Comparison of ENCODE assay signal across 12 cellular contexts in genomic region chr3:82087958-82088357, GRCh38.
DNase-seq lines count a peak whose midpoint lies in the region; ATAC-seq, FAIRE-seq and TF ChIP-seq lines count a peak whose summit lies in the region.
"Had no signal": no experiment of that assay in that cellular context is flagged by ENCODE, and none has a peak within 500 bp of the region (broad histone marks: within the 10 kb centered on the region; RNA-seq: fewer than 3 reads in every experiment).

No MANE protein-coding gene starts in this region.

- no peak overlapping the region for H3K4me3 ChIP-seq in BJ (ENCODE audit: low read depth, low read length)
- no peak overlapping the region for H3K4me3 ChIP-seq in PC-3 (ENCODE audit: low read length)
- no peak overlapping the region for H3K4me3 ChIP-seq in H1 (ENCODE audit: extremely low read depth in 1 of 4, insufficient read depth in 2 of 4, low read depth in 3 of 4, low read length in 4 of 4)
- H3K4me3 ChIP-seq in mesodermal cell (ENCODE audit: extremely low read depth, insufficient read depth, low read length, poor library complexity, severe bottlenecking) = no peak overlapping the region
- no peak overlapping the region for H3K4me3 ChIP-seq in Caco-2 (ENCODE audit: low read depth, low read length)
- H3K4me3 ChIP-seq: transverse colon had no signal

- H3F3A ChIP-seq in PC-3 (ENCODE audit: low read length, unreplicated experiment) = no peaks in the 10 kb centered on the region

- H4K20me1 ChIP-seq in PC-3 (ENCODE audit: low read length) (no peaks in the 10 kb centered on the region), H1 (replicated peaks in 1 of 2; ENCODE audit: control insufficient read depth in 1 of 2, insufficient read depth in 2 of 2, low read length in 2 of 2) (no peaks in the 10 kb centered on the region)

- ATAC-seq in PC-3 (peak; percentile 61), GM19463 (IDR thresholded peaks at IDR 0.05; ENCODE audit: unreplicated experiment) (no peak)

- H3K56ac ChIP-seq in H1 (replicated peaks; ENCODE audit: insufficient read length, low read depth, low read length) = no peak overlapping the region

- no peak overlapping the region for H2BK120ac ChIP-seq in H1 (replicated peaks; ENCODE audit: low read depth, low read length)

- H3K4me2 ChIP-seq in PC-3 (ENCODE audit: low read length) (peak overlapping the region; percentile 9), H1 (ENCODE audit: insufficient read depth in 1 of 2, low read depth in 2 of 2, low read length in 2 of 2) (no peak overlapping the region)
- H3K4me2 ChIP-seq: KMS-11 had no signal

- H3K27ac ChIP-seq in PC-3 (ENCODE audit: low read length) (peak overlapping the region; percentile 58), H1 (ENCODE audit: low read depth, low read length) (no peak overlapping the region), mesodermal cell (ENCODE audit: low read depth, low read length, severe bottlenecking) (peak overlapping the region; percentile 83)
- H3K27ac ChIP-seq: KMS-11, transverse colon had no signal

- H2BK12ac ChIP-seq in H1 (ENCODE audit: low read depth, low read length) = no peak overlapping the region

- H3K9me3 Mint-ChIP-seq in Caco-2 (ENCODE audit: unreplicated experiment) = no peaks in the 10 kb centered on the region
- H3K9me3 Mint-ChIP-seq: activated B cell treated with CpG ODN at 0.5 μM for 24 hours had no signal

- H2AFZ ChIP-seq in PC-3 (ENCODE audit: low read length) (peak overlapping the region; percentile 16), H1 (ENCODE audit: low read length) (peak overlapping the region; percentile 85; the same call in 1 of the 2 replicates)

- H3K9ac ChIP-seq in PC-3 (ENCODE audit: low read length) (no peak overlapping the region), H1 (replicated peaks in 1 of 4; ENCODE audit: extremely low read depth in 1 of 4, low read depth in 3 of 4, low read length in 3 of 4) (no peak overlapping the region)
- H3K9ac ChIP-seq: KMS-11 had no signal

- TF ChIP-seq POLR2A in H1 (IDR thresholded peaks at IDR 0.05; ENCODE audit: control extremely low read depth in 1 of 2, low read depth in 2 of 2, low read length in 2 of 2) = no peak

- H3K4me1 Mint-ChIP-seq in Caco-2 (ENCODE audit: low read depth, unreplicated experiment) = no peaks in the 10 kb centered on the region

- peak overlapping the region; percentile 4 for H4K5ac ChIP-seq in H1 (ENCODE audit: insufficient read length, low read depth, low read length)

- peak; percentile 49 for DNase-seq in BJ (ENCODE audit: low read depth)
- DNase-seq in PC-3 = peak; percentile 88
- no peak for DNase-seq in H1 (ENCODE audit: low read depth in 1 of 2, low spot score in 2 of 2)
- no peak for DNase-seq in Caco-2
- no peak for DNase-seq in NCI-H345 treated with DMSO at 0.1 percent for 48 hours (lab: John Stamatoyannopoulos, UW; ENCODE audit: unreplicated experiment)
- no peak for DNase-seq in activated CD4-positive, CD25-positive, alpha-beta regulatory T cell treated with anti-CD3 and anti-CD28 coated beads, Interleukin-2, amount 50 U/mL, for 72 hours
- DNase-seq: activated B cell treated with CpG ODN at 0.5 μM for 24 hours, SHP77, transverse colon had no signal

- H3K4ac ChIP-seq in H1 (replicated peaks; ENCODE audit: insufficient read length, low read depth, low read length) = no peak overlapping the region

- H3K79me1 ChIP-seq in H1 (ENCODE audit: low read depth, low read length) = no peaks in the 10 kb centered on the region

- no peaks in the 10 kb centered on the region for H3K36me3 ChIP-seq in BJ (ENCODE audit: control insufficient read depth, insufficient read depth, low read length)
- H3K36me3 ChIP-seq in PC-3 (ENCODE audit: low read depth, low read length) = no peaks in the 10 kb centered on the region
- H3K36me3 ChIP-seq in H1 (ENCODE audit: control insufficient read depth in 2 of 4, insufficient read depth in 4 of 4, low read length in 3 of 4) = no peaks in the 10 kb centered on the region; a peak in 1 of 8 replicates
- H3K36me3 ChIP-seq in mesodermal cell (ENCODE audit: control insufficient read depth, insufficient read depth, low read length) = no peaks in the 10 kb centered on the region
- no peaks in the 10 kb centered on the region for H3K36me3 ChIP-seq in Caco-2 (ENCODE audit: control insufficient read depth, insufficient read depth, low read length)
- H3K36me3 ChIP-seq: transverse colon had no signal

- no peaks in the 10 kb centered on the region for H3K9me3 ChIP-seq in PC-3 (ENCODE audit: low read length)
- no peaks in the 10 kb centered on the region for H3K9me3 ChIP-seq in H1 (ENCODE audit: insufficient read depth in 2 of 2, low read depth in 1 of 2, low read length in 1 of 2)
- no peaks in the 10 kb centered on the region for H3K9me3 ChIP-seq in mesodermal cell (ENCODE audit: control insufficient read depth, low read length)
- H3K9me3 ChIP-seq in Caco-2 = no peaks in the 10 kb centered on the region
- H3K9me3 ChIP-seq: transverse colon had no signal

- H3K27ac Mint-ChIP-seq in Caco-2 (ENCODE audit: unreplicated experiment) = no peak overlapping the region
- H3K27ac Mint-ChIP-seq: activated B cell treated with CpG ODN at 0.5 μM for 24 hours had no signal

- H3K36me3 Mint-ChIP-seq in Caco-2 (ENCODE audit: insufficient read depth, unreplicated experiment) = no peaks in the 10 kb centered on the region

- H3K79me2 ChIP-seq in PC-3 (ENCODE audit: low read length) (no peaks in the 10 kb centered on the region), H1 (ENCODE audit: control insufficient read depth in 1 of 2, insufficient read depth in 2 of 2, low read length in 2 of 2) (no peaks in the 10 kb centered on the region)

- no peak for TF ChIP-seq CTCF in BJ (IDR thresholded peaks at IDR 0.05; ENCODE audit: insufficient read depth, low read depth, low read length)
- no peak for TF ChIP-seq CTCF in PC-3 (conservative IDR thresholded peaks at IDR 0.05; ENCODE audit: low read depth, low read length)
- TF ChIP-seq CTCF in H1 (IDR thresholded peaks at IDR 0.05; ENCODE audit: control extremely low read depth in 1 of 3, insufficient read depth in 1 of 3, low read depth in 1 of 3, low read length in 3 of 3) = no peak
- TF ChIP-seq CTCF in Caco-2 (IDR thresholded peaks at IDR 0.05; ENCODE audit: insufficient read depth in 1 of 2, low read depth in 1 of 2, low read length in 1 of 2, severe bottlenecking in 1 of 2, unreplicated experiment in 1 of 2) = no peak

- no peak overlapping the region for H3K14ac ChIP-seq in H1 (ENCODE audit: insufficient read length)

- H2BK15ac ChIP-seq in H1 (ENCODE audit: low read length) = no peak overlapping the region

- TF ChIP-seq EP300 in H1 (IDR thresholded peaks at IDR 0.05; ENCODE audit: borderline replicate concordance in 1 of 2, low read depth in 2 of 2, low read length in 2 of 2) = no peak

- H2BK20ac ChIP-seq in H1 (ENCODE audit: low read length) = no peak overlapping the region

- H3K27me3 ChIP-seq in BJ (ENCODE audit: control insufficient read depth, insufficient read depth, low read length) (no peaks in the 10 kb centered on the region), PC-3 (ENCODE audit: low read length) (no peaks in the 10 kb centered on the region), H1 (replicated peaks in 1 of 4; ENCODE audit: control insufficient read depth in 3 of 4, extremely low read depth in 1 of 4, insufficient read depth in 3 of 4, low read length in 3 of 4) (no peaks in the 10 kb centered on the region), Caco-2 (replicated peaks; ENCODE audit: control insufficient read depth, insufficient read depth, low read length) (no peaks in the 10 kb centered on the region)
- H3K27me3 ChIP-seq: transverse colon had no signal

- H2BK5ac ChIP-seq in H1 (ENCODE audit: low read depth, low read length) = no peak overlapping the region

- CTCF ChIA-PET in BJ (lab: Yijun Ruan, JAX) (interaction anchor here (1.2 kb wide), 1 partner anchor 14 kb away, joined by 3 read pairs; no protein-coding TSS in a partner anchor), PC-3 (lab: Charles Lee) (no interaction called here), H1 (lab: Charles Lee; ENCODE audit: partially characterized antibody) (interaction anchor here (0.9 kb wide), 1 partner anchor 101 kb away, joined by 3 read pairs; no protein-coding TSS in a partner anchor), Caco-2 (lab: Charles Lee) (no interaction called here)

- no peak overlapping the region for H3K23ac ChIP-seq in H1 (ENCODE audit: insufficient read length)

- no TSS peak for BruUV-seq in PC-3 (replicated peaks; lab: Mats Ljungman, UMichigan)
- no TSS peak for BruUV-seq in Caco-2 (replicated peaks; lab: Mats Ljungman, UMichigan)

- intact Hi-C loops in PC-3 (cut with micrococcal nuclease) (loop anchor here (5.0 to 10.0 kb wide), 3 partner anchors 36 to 387 kb away; no protein-coding TSS in a partner anchor), Caco-2 (cut with micrococcal nuclease; ENCODE audit: unreplicated experiment) (no loop called here)

- H2AK5ac ChIP-seq in H1 (ENCODE audit: low read depth, low read length) = no peak overlapping the region

- H3K18ac ChIP-seq in H1 (ENCODE audit: extremely low read depth, low read length) = no peak overlapping the region

- H3K4me1 ChIP-seq in PC-3 (ENCODE audit: insufficient read depth, low read length) (peaks cover 49% of the 10 kb centered on the region), H1 (replicated peaks in 1 of 4; ENCODE audit: control insufficient read depth in 3 of 4, insufficient read depth in 4 of 4, low read length in 3 of 4) (peaks cover 0 to 8% (median 6%) of the 10 kb centered on the region in 4 experiments; a peak in 4 of 7 replicates), mesodermal cell (ENCODE audit: control insufficient read depth, insufficient read depth, low read length, poor library complexity, severe bottlenecking) (peaks cover 21% of the 10 kb centered on the region), Caco-2 (no peaks in the 10 kb centered on the region)
- H3K4me1 ChIP-seq: transverse colon had no signal

- no peaks in the 10 kb centered on the region for H3K27me3 Mint-ChIP-seq in Caco-2 (ENCODE audit: insufficient read depth, unreplicated experiment)
- H3K27me3 Mint-ChIP-seq: activated B cell treated with CpG ODN at 0.5 μM for 24 hours had no signal

- H3K4me3 Mint-ChIP-seq in Caco-2 (ENCODE audit: unreplicated experiment) = no peak overlapping the region
- H3K4me3 Mint-ChIP-seq: activated B cell treated with CpG ODN at 0.5 μM for 24 hours had no signal

- no peak overlapping the region for H4K8ac ChIP-seq in H1 (ENCODE audit: extremely low read depth, insufficient read depth, low read length)

- WGBS in H1 (ENCODE audit: extremely low coverage in 1 of 2, insufficient coverage in 1 of 2, insufficient read length in 1 of 2, insufficient replicate concordance in 2 of 2, low coverage in 1 of 2, low lambda C conversion rate in 2 of 2, missing lambda C conversion rate in 1 of 2), 2 experiments = 89% methylated on average over 2 of the region's 2 CpGs; no CpG with 5 or more reads in 1 of the 2 experiments
- 60 to 77% methylated on average over 2 of the region's 2 CpGs for WGBS in mesodermal cell (ENCODE audit: insufficient coverage in 2 of 2), 2 experiments

- no peaks in the 10 kb centered on the region for H3K9me2 ChIP-seq in PC-3 (replicated peaks; ENCODE audit: low read length)

- POLR2A ChIA-PET in BJ (lab: Charles Lee) = no interaction called here
- POLR2A ChIA-PET in PC-3 (lab: Charles Lee; ENCODE audit: unreplicated experiment) = no interaction called here
- POLR2A ChIA-PET in H1 (lab: Charles Lee; ENCODE audit: partially characterized antibody) = no interaction called here
- POLR2A ChIA-PET in Caco-2 (lab: Charles Lee) = no interaction called here

- no peaks in the 10 kb centered on the region for H3K23me2 ChIP-seq in H1 (ENCODE audit: low read depth, low read length)

- FAIRE-seq in H1 (lab: Jason Lieb, UNC) = no peak

- TF ChIP-seq RAD21 in H1 (IDR thresholded peaks at IDR 0.05 in 1 of 2, conservative IDR thresholded peaks at IDR 0.05 in 1 of 2; ENCODE audit: low read depth in 2 of 2, low read length in 2 of 2) = no peak

- no peak overlapping the region for H4K91ac ChIP-seq in H1 (replicated peaks; ENCODE audit: insufficient read length, low read length)

Comparison
In these comparisons a context has a peak if more than half of its experiments do, and no peak if none do; other contexts are left out.
1. DNase-seq: peak in BJ (single experiment) and PC-3 (single experiment); none in H1 (0 of 2), Caco-2 (0 of 2), NCI-H345 treated with DMSO at 0.1 percent for 48 hours (single experiment) and activated CD4-positive, CD25-positive, alpha-beta regulatory T cell treated with anti-CD3 and anti-CD28 coated beads, Interleukin-2, amount 50 U/mL, for 72 hours (single experiment).
2. CTCF ChIA-PET loops: an anchor here in BJ (1.2 kb wide) and H1 (0.9 kb wide); none called in PC-3 and Caco-2.